ENCODE assay signal across 9 cellular contexts in the genomic region with DNA sequence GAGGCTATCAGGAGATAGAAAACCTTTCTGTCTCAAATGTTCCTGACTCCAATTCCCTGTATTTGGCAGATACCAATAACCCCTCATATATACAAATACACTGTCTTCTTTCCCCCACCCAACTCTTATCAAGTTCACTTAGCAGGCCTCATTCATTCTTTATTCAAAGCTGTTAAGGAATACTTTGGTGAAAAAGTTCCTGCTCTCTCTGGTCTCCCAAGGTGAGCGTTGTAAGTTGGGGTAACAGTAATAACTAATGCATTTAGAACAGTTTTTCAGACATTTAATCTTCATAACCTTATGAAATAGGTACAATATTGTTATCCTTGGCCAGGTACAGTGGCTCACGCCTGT. TPM values are rescaled to one million over a fixed set of nuclear protein-coding genes. Genes with fewer than 3 reads are reported as not detected.
A peak's percentile ranks its signal among the peaks of the same experiment; 100 is the strongest.
DNase-seq lines count a peak whose midpoint lies in the region; ATAC-seq and TF ChIP-seq lines count a peak whose summit lies in the region.
"Had no signal": no experiment of that assay in that cellular context is flagged by ENCODE, and none has a peak within 500 bp of the region (broad histone marks: within the 10 kb centered on the region; RNA-seq: fewer than 3 reads in every experiment).

No MANE protein-coding gene starts in this region.

- ATAC-seq in Right ventricle myocardium inferior = no peak
- no peak for ATAC-seq in activated CD8-positive, alpha-beta T cell treated with anti-CD3 and anti-CD28 coated beads for 36 hours
- ATAC-seq in lower lobe of right lung = no peak
- ATAC-seq in upper lobe of left lung (ENCODE audit: low FRiP score in 2 of 2) = no peak

- DNase-seq in right atrium auricular region (ENCODE audit: low spot score) = no peak
- no peak for DNase-seq in Right ventricle myocardium inferior (ENCODE audit: missing footprints)
- DNase-seq in activated CD8-positive, alpha-beta T cell treated with anti-CD3 and anti-CD28 coated beads for 36 hours = no peak
- DNase-seq in lower lobe of right lung = no peak
- DNase-seq in upper lobe of left lung = no peak
- no peak for DNase-seq in brain microvascular endothelial cell
- no peak for DNase-seq in T-helper 9 cell
- no peak for DNase-seq in SHP77 (lab: John Stamatoyannopoulos, UW)

- WGBS in upper lobe of left lung, 2 donors = 71 to 76% methylated on average over 2 of the region's 2 CpGs

- H3K27me3 ChIP-seq in right atrium auricular region = no peaks in the 10 kb centered on the region
- H3K27me3 ChIP-seq in lower lobe of right lung (ENCODE audit: low read depth) = no peaks in the 10 kb centered on the region
- H3K27me3 ChIP-seq in upper lobe of left lung = peaks cover 0 to 4% (median under 1%) of the 10 kb centered on the region in 4 donors
- no peaks in the 10 kb centered on the region for H3K27me3 ChIP-seq in brain microvascular endothelial cell (replicated peaks)

- H3K27me3 Mint-ChIP-seq in activated CD8-positive, alpha-beta T cell treated with anti-CD3 and anti-CD28 coated beads for 36 hours = no peaks in the 10 kb centered on the region

- peak overlapping the region; percentile 75 to 78 for H3K27ac ChIP-seq in right atrium auricular region
- H3K27ac ChIP-seq in lower lobe of right lung = no peak overlapping the region
- no peak overlapping the region for H3K27ac ChIP-seq in upper lobe of left lung
- H3K27ac ChIP-seq in brain microvascular endothelial cell = no peak overlapping the region
- H3K27ac ChIP-seq: epithelial cell of prostate had no signal

- in situ Hi-C loops in brain microvascular endothelial cell (cut with HindIII; ENCODE audit: low pct_ligation_motif_present, low sequenced_read_pairs) = no loop called here

- H3K9me3 ChIP-seq in right atrium auricular region (no peaks in the 10 kb centered on the region), lower lobe of right lung (no peaks in the 10 kb centered on the region), upper lobe of left lung (no peaks in the 10 kb centered on the region)

- no peak for TF ChIP-seq EP300 in upper lobe of left lung (IDR thresholded peaks at IDR 0.05)

- no peak for TF ChIP-seq POLR2A in upper lobe of left lung (IDR thresholded peaks at IDR 0.05)

- H3K36me3 Mint-ChIP-seq in activated CD8-positive, alpha-beta T cell treated with anti-CD3 and anti-CD28 coated beads for 36 hours (ENCODE audit: low read depth) = no peaks in the 10 kb centered on the region

- H3K36me3 ChIP-seq in right atrium auricular region = no peaks in the 10 kb centered on the region
- no peaks in the 10 kb centered on the region for H3K36me3 ChIP-seq in lower lobe of right lung
- no peaks in the 10 kb centered on the region for H3K36me3 ChIP-seq in upper lobe of left lung
- H3K36me3 ChIP-seq in brain microvascular endothelial cell (replicated peaks) = no peaks in the 10 kb centered on the region

- peak overlapping the region; percentile 72 for H3K4me3 Mint-ChIP-seq in activated CD8-positive, alpha-beta T cell treated with anti-CD3 and anti-CD28 coated beads for 36 hours

- peak overlapping the region; percentile 92 for H3K27ac Mint-ChIP-seq in activated CD8-positive, alpha-beta T cell treated with anti-CD3 and anti-CD28 coated beads for 36 hours

- CTCF ChIA-PET in activated CD8-positive, alpha-beta T cell treated with anti-CD3 and anti-CD28 coated beads for 36 hours (lab: Charles Lee) = interaction anchor here (0.6 to 5.7 kb wide), 58 partner anchors 9 to 453 kb away, joined by 3 to 87 read pairs (median 6); a partner anchor contains a TSS

- peaks cover 25% of the 10 kb centered on the region for H3K4me1 Mint-ChIP-seq in activated CD8-positive, alpha-beta T cell treated with anti-CD3 and anti-CD28 coated beads for 36 hours (ENCODE audit: low read depth)

- POLR2A ChIA-PET in activated CD8-positive, alpha-beta T cell treated with anti-CD3 and anti-CD28 coated beads for 36 hours (lab: Charles Lee) = interaction anchor here (1.0 to 3.7 kb wide), 13 partner anchors 9 to 378 kb away, joined by 3 to 22 read pairs (median 4); a partner anchor contains a TSS

- intact Hi-C loops in Right ventricle myocardium inferior (cut with DNase I) (loop anchor here (2.0 to 5.0 kb wide), 3 partner anchors 57 to 450 kb away; a partner anchor contains a TSS), lower lobe of right lung (cut with DNase I) (no loop called here)
- intact Hi-C loops in activated CD8-positive, alpha-beta T cell treated with anti-CD3 and anti-CD28 coated beads for 36 hours (cut with micrococcal nuclease) = loop anchor here (2.0 to 10.0 kb wide), 4 partner anchors 78 to 302 kb away; a partner anchor contains a TSS

- H3K4me1 ChIP-seq in right atrium auricular region (peaks cover 0 to 36% of the 10 kb centered on the region in 2 donors), lower lobe of right lung (peaks cover 30% of the 10 kb centered on the region), upper lobe of left lung (peaks cover 22 to 30% (median 27%) of the 10 kb centered on the region in 4 donors)

- TF ChIP-seq CTCF in right atrium auricular region (IDR thresholded peaks at IDR 0.05) = no peak
- peak; percentile 22 for TF ChIP-seq CTCF in activated CD8-positive, alpha-beta T cell treated with anti-CD3 and anti-CD28 coated beads for 36 hours (IDR thresholded peaks at IDR 0.05)
- TF ChIP-seq CTCF in lower lobe of right lung (IDR thresholded peaks at IDR 0.05) = no peak
- no peak for TF ChIP-seq CTCF in upper lobe of left lung (IDR thresholded peaks at IDR 0.05)
- no peak for TF ChIP-seq CTCF in brain microvascular endothelial cell (IDR thresholded peaks at IDR 0.05; ENCODE audit: low read depth, low read length, missing control alignments)

- peak overlapping the region in 1 of 2 donors; percentile 59 for H3K4me3 ChIP-seq in right atrium auricular region
- H3K4me3 ChIP-seq in lower lobe of right lung = peak overlapping the region; percentile 66
- H3K4me3 ChIP-seq in upper lobe of left lung = peak overlapping the region in 3 of 4 donors; percentile 43 to 61 (median 53)
- H3K4me3 ChIP-seq in brain microvascular endothelial cell (ENCODE audit: low read depth, low read length) = no peak overlapping the region

- H3K9me3 Mint-ChIP-seq in activated CD8-positive, alpha-beta T cell treated with anti-CD3 and anti-CD28 coated beads for 36 hours = no peaks in the 10 kb centered on the region

RNA-seq across cellular contexts. Expression of a gene that starts 3.9 kb away (rescaled TPM):
- total RNA-seq in right atrium auricular region (1 to 10 TPM; 8.1 to 8.6 TPM), Right ventricle myocardium inferior (9.7 TPM), lower lobe of right lung (3.8 TPM), upper lobe of left lung (1 to 10 TPM; 1.0 to 6.8 (median 2.3) TPM)
- total RNA-seq in activated CD8-positive, alpha-beta T cell treated with anti-CD3 and anti-CD28 coated beads for 36 hours = 1 to 10 TPM; 7.4 to 9.3 TPM

RNA-seq across cellular contexts. Expression of a gene that starts 10.2 kb away (rescaled TPM):
- total RNA-seq in right atrium auricular region (1,000 to 10,000 TPM; 1,041 to 1,122 TPM), Right ventricle myocardium inferior (790 TPM), lower lobe of right lung (1,142 TPM), upper lobe of left lung (1,000 to 10,000 TPM in 3 of 6 donors, 100 to 1,000 TPM in 3; 399 to 1,448 (median 972) TPM)
- total RNA-seq in activated CD8-positive, alpha-beta T cell treated with anti-CD3 and anti-CD28 coated beads for 36 hours = 100 to 1,000 TPM in 1 of 2 experiments, 10 to 100 TPM in 1; 99.6 to 101 TPM

RNA-seq across cellular contexts. Expression of a gene that starts 18.8 kb away (rescaled TPM):
- total RNA-seq in right atrium auricular region (10 to 100 TPM; 13.0 to 22.4 TPM), Right ventricle myocardium inferior (12.9 TPM), lower lobe of right lung (11.1 TPM), upper lobe of left lung (10 to 100 TPM in 1 of 6 donors, 1 to 10 TPM in 5; 3.8 to 37.7 (median 5.6) TPM)
- 1 to 10 TPM; 5.3 to 6.8 TPM for total RNA-seq in activated CD8-positive, alpha-beta T cell treated with anti-CD3 and anti-CD28 coated beads for 36 hours

RNA-seq across cellular contexts. Expression of a gene that starts 23.2 kb away (rescaled TPM):
- 100 to 1,000 TPM; 177 to 187 TPM for total RNA-seq in right atrium auricular region
- 128 TPM for total RNA-seq in Right ventricle myocardium inferior
- 10 to 100 TPM; 79.0 to 84.6 TPM for total RNA-seq in activated CD8-positive, alpha-beta T cell treated with anti-CD3 and anti-CD28 coated beads for 36 hours
- 134 TPM for total RNA-seq in lower lobe of right lung
- total RNA-seq in upper lobe of left lung = 100 to 1,000 TPM in 5 of 6 donors, 10 to 100 TPM in 1; 34.6 to 255 (median 139) TPM

RNA-seq across cellular contexts. Expression of a gene that starts 31.3 kb away (rescaled TPM):
- total RNA-seq in right atrium auricular region (100 to 1,000 TPM; 291 to 309 TPM), Right ventricle myocardium inferior (479 TPM), lower lobe of right lung (17.5 TPM), upper lobe of left lung (10 to 100 TPM in 3 of 6 donors, 1 to 10 TPM in 3; 4.6 to 30.4 (median 9.0) TPM)
- total RNA-seq in activated CD8-positive, alpha-beta T cell treated with anti-CD3 and anti-CD28 coated beads for 36 hours = 1 to 10 TPM; 4.3 to 4.8 TPM

Comparison
In these comparisons a context has a peak if more than half of its experiments do, and no peak if none do; other contexts are left out.
1. H3K27ac ChIP-seq: peak in right atrium auricular region (2 of 2); none in lower lobe of right lung (single experiment), upper lobe of left lung (0 of 4) and brain microvascular endothelial cell (single experiment).